In genomic region chrX:53081925-53082772, GRCh38 we compare ENCODE assay signal across 8 cellular contexts. TPM values are rescaled to one million over a fixed set of nuclear protein-coding genes. Genes with fewer than 3 reads are reported as not detected.
DNase-seq lines count a peak whose midpoint lies in the region; ATAC-seq and TF ChIP-seq lines count a peak whose summit lies in the region.

Gene TSPYL2, plus strand, starts transcription at chrX:53082367. Its CDS starts 132 bp downstream, at chrX:53082499.

- H3K4me1 ChIP-seq in DOHH2 (ENCODE audit: control insufficient read depth, low read length) (peaks cover 16% of the 10 kb centered on the region), GM23338 (ENCODE audit: insufficient read depth) (peaks cover 7% of the 10 kb centered on the region), fibroblast of lung (ENCODE audit: control insufficient read depth, extremely low read depth, insufficient read depth, low read length) (peaks cover 4% of the 10 kb centered on the region)
- H3K4me1 ChIP-seq in naive thymus-derived CD4-positive, alpha-beta T cell (ENCODE audit: control insufficient read depth in 2 of 2, insufficient read depth in 2 of 2, low read length in 2 of 2) = peaks cover 0 to 12% of the 10 kb centered on the region in 2 donors

- H4K20me1 ChIP-seq in DOHH2 (ENCODE audit: control insufficient read depth, insufficient read depth, low read depth, low read length) (0 out of 2 replicates have a peak, but pooled peaks cover 4% of the 10 kb centered on the region), GM23338 (replicated peaks; ENCODE audit: insufficient read depth) (no peaks in the 10 kb centered on the region; the same call in 1 of the 2 replicates), fibroblast of lung (ENCODE audit: control insufficient read depth, extremely low read depth, insufficient read depth, low read length) (no peaks in the 10 kb centered on the region)

- peak; percentile 89 for DNase-seq in GM23338 (ENCODE audit: low spot score)
- peak; percentile 94 for DNase-seq in LHCN-M2 (ENCODE audit: low read depth)
- peak; percentile 95 for DNase-seq in RPMI8226
- DNase-seq in activated T-helper 1 cell treated with anti-CD3 and anti-CD28 coated beads, Interleukin-2, amount 50 U/mL, for 16 hours (ENCODE audit: low read depth in 1 of 2, low spot score in 1 of 2) = peak; percentile 80 to 89
- peak; percentile 97 for DNase-seq in fibroblast of lung (ENCODE audit: low read depth in 2 of 2)
- DNase-seq in naive thymus-derived CD4-positive, alpha-beta T cell = peak; percentile 83 to 96 (median 93)
- DNase-seq in stimulated activated naive B cell treated with anti-CD40 and anti-IgM and Interleukin-4, amounts not matched to agents 10 μg/mL and 1 μg/mL and 100 μg/mL, for 72 hours = peak; percentile 93

- intact Hi-C loops in naive thymus-derived CD4-positive, alpha-beta T cell (cut with micrococcal nuclease) = loop anchor here (1.0 to 10.0 kb wide), 8 partner anchors 7 to 1555 kb away; partner anchors contain the start of genes RIBC1 (in 2 of the 2), SMC1A (in 2 of the 2) and HUWE1 (in 1 of the 2)

- peak within 1 kb of the TSS; percentile 80 for H3K9ac ChIP-seq in fibroblast of lung (ENCODE audit: insufficient read depth, low read length)

- H3K27ac Mint-ChIP-seq in GM23338 = peak within 1 kb of the TSS; percentile 92
- H3K27ac Mint-ChIP-seq in naive thymus-derived CD4-positive, alpha-beta T cell = peak within 1 kb of the TSS; percentile 96 to 99 (median 97)
- H3K27ac Mint-ChIP-seq in stimulated activated naive B cell treated with anti-CD40 and anti-IgM and Interleukin-4, amounts not matched to agents 10 μg/mL and 1 μg/mL and 100 μg/mL, for 72 hours = peak within 1 kb of the TSS; percentile 100

- H3K9me3 Mint-ChIP-seq in GM23338 = no peaks in the 10 kb centered on the region; the same call in 1 of the 3 replicates
- H3K9me3 Mint-ChIP-seq in naive thymus-derived CD4-positive, alpha-beta T cell = peaks cover 0 to 9% (median 0%) of the 10 kb centered on the region in 11 donors
- H3K9me3 Mint-ChIP-seq in stimulated activated naive B cell treated with anti-CD40 and anti-IgM and Interleukin-4, amounts not matched to agents 10 μg/mL and 1 μg/mL and 100 μg/mL, for 72 hours = no peaks in the 10 kb centered on the region

- H3K9me3 ChIP-seq in DOHH2 (ENCODE audit: control insufficient read depth, insufficient read depth, low read length) = no peaks in the 10 kb centered on the region
- H3K9me3 ChIP-seq in fibroblast of lung (ENCODE audit: control insufficient read depth, insufficient read depth, low read depth, low read length) = no peaks in the 10 kb centered on the region
- no peaks in the 10 kb centered on the region for H3K9me3 ChIP-seq in naive thymus-derived CD4-positive, alpha-beta T cell (ENCODE audit: control insufficient read depth in 2 of 3, low read length in 3 of 3)

- peaks cover 38% of the 10 kb centered on the region for H3K36me3 ChIP-seq in DOHH2 (ENCODE audit: control insufficient read depth, low read length)
- H3K36me3 ChIP-seq in GM23338 (ENCODE audit: insufficient read depth) = no peaks in the 10 kb centered on the region
- peaks cover 10% of the 10 kb centered on the region for H3K36me3 ChIP-seq in fibroblast of lung (ENCODE audit: control insufficient read depth, insufficient read depth, low read length)
- peaks cover 0 to 25% (median 5%) of the 10 kb centered on the region in 3 experiments for H3K36me3 ChIP-seq in naive thymus-derived CD4-positive, alpha-beta T cell (ENCODE audit: control insufficient read depth in 2 of 3, insufficient read depth in 3 of 3, low read length in 3 of 3)

- H3K79me2 ChIP-seq in DOHH2 (ENCODE audit: control insufficient read depth, low read length) (peaks cover 23% of the 10 kb centered on the region), GM23338 (replicated peaks; ENCODE audit: insufficient read depth) (0 out of 2 replicates have a peak, but pooled peaks cover 4% of the 10 kb centered on the region), fibroblast of lung (ENCODE audit: control insufficient read depth, insufficient read depth, low read length) (no peaks in the 10 kb centered on the region)

- TF ChIP-seq CTCF in DOHH2 (IDR thresholded peaks at IDR 0.05; ENCODE audit: low read depth, low read length, poor library complexity, severe bottlenecking) (no peak), GM23338 (conservative IDR thresholded peaks at IDR 0.05; ENCODE audit: low read depth in 2 of 2) (no peak), fibroblast of lung (conservative IDR thresholded peaks at IDR 0.05 in 1 of 2, IDR thresholded peaks at IDR 0.05 in 1 of 2; ENCODE audit: low read depth in 1 of 2, low read length in 2 of 2) (no peak)

- peaks cover 41% of the 10 kb centered on the region for H3K36me3 Mint-ChIP-seq in GM23338 (ENCODE audit: low read depth)
- peaks cover 0 to 12% (median 6%) of the 10 kb centered on the region in 5 donors for H3K36me3 Mint-ChIP-seq in naive thymus-derived CD4-positive, alpha-beta T cell
- H3K36me3 Mint-ChIP-seq in stimulated activated naive B cell treated with anti-CD40 and anti-IgM and Interleukin-4, amounts not matched to agents 10 μg/mL and 1 μg/mL and 100 μg/mL, for 72 hours = peaks cover 19% of the 10 kb centered on the region in 2 donors

- peaks cover 16% of the 10 kb centered on the region for H3K4me1 Mint-ChIP-seq in GM23338
- H3K4me1 Mint-ChIP-seq in naive thymus-derived CD4-positive, alpha-beta T cell = peaks cover 25 to 47% (median 38%) of the 10 kb centered on the region in 7 donors
- peaks cover 23 to 42% of the 10 kb centered on the region in 2 donors for H3K4me1 Mint-ChIP-seq in stimulated activated naive B cell treated with anti-CD40 and anti-IgM and Interleukin-4, amounts not matched to agents 10 μg/mL and 1 μg/mL and 100 μg/mL, for 72 hours

- H2AFZ ChIP-seq in GM23338 (no peak within 1 kb of the TSS), fibroblast of lung (ENCODE audit: low read length) (no peak within 1 kb of the TSS)

- peak within 1 kb of the TSS; percentile 38 for H3K27ac ChIP-seq in DOHH2 (ENCODE audit: low read depth, low read length)
- H3K27ac ChIP-seq in GM23338 (ENCODE audit: low read depth) = no peak within 1 kb of the TSS
- H3K27ac ChIP-seq in fibroblast of lung (ENCODE audit: insufficient read depth, low read length) = peak within 1 kb of the TSS; percentile 76
- peak within 1 kb of the TSS; percentile 85 for H3K27ac ChIP-seq in naive thymus-derived CD4-positive, alpha-beta T cell (ENCODE audit: low read depth, low read length)

- peaks cover 12% of the 10 kb centered on the region for H3K27me3 Mint-ChIP-seq in GM23338 (ENCODE audit: insufficient read depth, low read depth, poor library complexity)
- peaks cover 0 to 3% (median 0%) of the 10 kb centered on the region in 5 donors for H3K27me3 Mint-ChIP-seq in naive thymus-derived CD4-positive, alpha-beta T cell
- H3K27me3 Mint-ChIP-seq in stimulated activated naive B cell treated with anti-CD40 and anti-IgM and Interleukin-4, amounts not matched to agents 10 μg/mL and 1 μg/mL and 100 μg/mL, for 72 hours = peaks cover 0 to 27% of the 10 kb centered on the region in 2 donors

- CTCF ChIA-PET in naive thymus-derived CD4-positive, alpha-beta T cell (lab: Charles Lee) = interaction anchor here (0.6 to 1.0 kb wide), 2 partner anchors 10 to 230 kb away, joined by 3 read pairs; no protein-coding TSS in a partner anchor

- H3F3A ChIP-seq in DOHH2 (ENCODE audit: control insufficient read depth, insufficient read depth) = 0 out of 2 replicates have a peak, but pooled peaks cover 6% of the 10 kb centered on the region
- no peaks in the 10 kb centered on the region for H3F3A ChIP-seq in GM23338 (replicated peaks; ENCODE audit: low read depth)

- no peaks in the 10 kb centered on the region for H3K27me3 ChIP-seq in DOHH2 (ENCODE audit: control insufficient read depth, low read length)
- peaks cover 8% of the 10 kb centered on the region; the same call in 1 of the 2 replicates for H3K27me3 ChIP-seq in GM23338 (ENCODE audit: insufficient read depth)
- no peaks in the 10 kb centered on the region for H3K27me3 ChIP-seq in fibroblast of lung (ENCODE audit: control insufficient read depth, insufficient read depth, low read length)
- H3K27me3 ChIP-seq in naive thymus-derived CD4-positive, alpha-beta T cell (ENCODE audit: control insufficient read depth in 2 of 2, insufficient read depth in 2 of 2, low read length in 2 of 2) = no peaks in the 10 kb centered on the region

- H3K4me2 ChIP-seq in DOHH2 (ENCODE audit: low read length) = peak within 1 kb of the TSS; percentile 81
- peak within 1 kb of the TSS; percentile 84 for H3K4me2 ChIP-seq in GM23338
- H3K4me2 ChIP-seq in fibroblast of lung (ENCODE audit: extremely low read depth, insufficient read depth, low read length) = peak within 1 kb of the TSS; percentile 81

- POLR2A ChIA-PET in naive thymus-derived CD4-positive, alpha-beta T cell (lab: Charles Lee) = interaction anchor here (0.7 to 3.3 kb wide), 12 partner anchors 9 to 1918 kb away, joined by 3 to 42 read pairs (median 4); partner anchors contain the start of genes APEX2, FAM120C, KANTR and KDM5C

- H3K4me3 Mint-ChIP-seq in GM23338 = peak within 1 kb of the TSS; percentile 92
- H3K4me3 Mint-ChIP-seq in naive thymus-derived CD4-positive, alpha-beta T cell = peak within 1 kb of the TSS; percentile 87 to 98 (median 92)
- peak within 1 kb of the TSS; percentile 94 to 97 for H3K4me3 Mint-ChIP-seq in stimulated activated naive B cell treated with anti-CD40 and anti-IgM and Interleukin-4, amounts not matched to agents 10 μg/mL and 1 μg/mL and 100 μg/mL, for 72 hours

- peak; percentile 88 for ATAC-seq in GM23338
- ATAC-seq in naive thymus-derived CD4-positive, alpha-beta T cell = peak; percentile 91
- ATAC-seq in stimulated activated naive B cell treated with anti-CD40 and anti-IgM and Interleukin-4, amounts not matched to agents 10 μg/mL and 1 μg/mL and 100 μg/mL, for 72 hours (replicated peaks) = peak; percentile 91 to 93

- no peaks in the 10 kb centered on the region for H3K9me2 ChIP-seq in DOHH2 (replicated peaks; ENCODE audit: control insufficient read depth, low read length)
- no peaks in the 10 kb centered on the region for H3K9me2 ChIP-seq in GM23338 (ENCODE audit: insufficient read depth)

- H3K4me3 ChIP-seq in DOHH2 (ENCODE audit: low read length) (peak within 1 kb of the TSS; percentile 92), GM23338 (peak within 1 kb of the TSS; percentile 79), fibroblast of lung (replicated peaks in 1 of 4; ENCODE audit: control extremely low read depth in 1 of 4, insufficient read depth in 1 of 4, low read depth in 3 of 4, low read length in 4 of 4) (peak within 1 kb of the TSS; percentile 61 to 80 (median 68))
- peak within 1 kb of the TSS; percentile 64 for H3K4me3 ChIP-seq in naive thymus-derived CD4-positive, alpha-beta T cell (ENCODE audit: low read length)

RNA-seq across cellular contexts. Expression of gene TSPYL2, which starts in this region (rescaled TPM):
- 9.9 and 13.4 TPM in 2 replicates for total RNA-seq in GM23338 (2014; rRNA removed; shearing (Covaris generic))
- 11.6 and 13.4 TPM in 2 replicates for polyA plus RNA-seq in GM23338 (2016; fragmentation: Nextera tagmentation; extraction: Ambion mirVana)
- 13.5 and 14.0 TPM in 2 replicates for total RNA-seq in LHCN-M2 (2014; rRNA removed)
- polyA plus RNA-seq in LHCN-M2 (2012) = 11.6 TPM
- 9.2 and 10.2 TPM in 2 replicates for total RNA-seq in fibroblast of lung
- 14.6 and 21.0 TPM in 2 replicates for polyA plus RNA-seq in fibroblast of lung
- 13.4 and 16.3 TPM in 2 replicates for polyA plus RNA-seq in fibroblast of lung (2012)
- polyA minus RNA-seq in fibroblast of lung (ENCODE audit: low replicate concordance) = 0.12 and 2.8 TPM in 2 replicates
- 100 to 1,000 TPM in 4 of 5 experiments, 10 to 100 TPM in 1; 23.4 to 239 (median 166) TPM for total RNA-seq in naive thymus-derived CD4-positive, alpha-beta T cell
- 10 to 100 TPM; 21.9 to 40.9 TPM for polyA plus RNA-seq in naive thymus-derived CD4-positive, alpha-beta T cell
